Comparison of ENCODE assay signal across 1 cellular context in genomic region chr6:55868910-55869479, GRCh38.
TF ChIP-seq lines count a peak whose summit lies in the region.

No MANE protein-coding gene starts in this region.

TF ChIP-seq in GM12878, 131 proteins besides CTCF, POLR2A, EP300 and RAD21 (continued from another document):
- TF ChIP-seq ZNF592 (IDR thresholded peaks at IDR 0.05) (peak; percentile 41; the same call in 1 of the 2 replicates), ZBED1 (IDR thresholded peaks at IDR 0.05; ENCODE audit: borderline replicate concordance) (peak; percentile 83; the same call in 1 of the 2 replicates), IKZF1 (conservative IDR thresholded peaks at IDR 0.05) (peak; percentile 94), ETV6 (conservative IDR thresholded peaks at IDR 0.05 in 1 of 2, IDR thresholded peaks at IDR 0.05 in 1 of 2; ENCODE audit: borderline replicate concordance in 1 of 2, low read depth in 1 of 2) (peak in 1 of 2 experiments; percentile 80; a peak in 2 of 4 replicates), ZNF217 (IDR thresholded peaks at IDR 0.05) (peak; percentile 32; the same call in 1 of the 2 replicates), RBBP5 (conservative IDR thresholded peaks at IDR 0.05) (no peak), CUX1 (IDR thresholded peaks at IDR 0.05; ENCODE audit: insufficient replicate concordance, low read depth, low read length) (peak; percentile 48), ZZZ3 (IDR thresholded peaks at IDR 0.05; ENCODE audit: control insufficient read depth, insufficient read length, low read depth) (no peak), SP1 (IDR thresholded peaks at IDR 0.05; ENCODE audit: low read depth, low read length) (peak; percentile 42)
- TF ChIP-seq, protein P1, sequence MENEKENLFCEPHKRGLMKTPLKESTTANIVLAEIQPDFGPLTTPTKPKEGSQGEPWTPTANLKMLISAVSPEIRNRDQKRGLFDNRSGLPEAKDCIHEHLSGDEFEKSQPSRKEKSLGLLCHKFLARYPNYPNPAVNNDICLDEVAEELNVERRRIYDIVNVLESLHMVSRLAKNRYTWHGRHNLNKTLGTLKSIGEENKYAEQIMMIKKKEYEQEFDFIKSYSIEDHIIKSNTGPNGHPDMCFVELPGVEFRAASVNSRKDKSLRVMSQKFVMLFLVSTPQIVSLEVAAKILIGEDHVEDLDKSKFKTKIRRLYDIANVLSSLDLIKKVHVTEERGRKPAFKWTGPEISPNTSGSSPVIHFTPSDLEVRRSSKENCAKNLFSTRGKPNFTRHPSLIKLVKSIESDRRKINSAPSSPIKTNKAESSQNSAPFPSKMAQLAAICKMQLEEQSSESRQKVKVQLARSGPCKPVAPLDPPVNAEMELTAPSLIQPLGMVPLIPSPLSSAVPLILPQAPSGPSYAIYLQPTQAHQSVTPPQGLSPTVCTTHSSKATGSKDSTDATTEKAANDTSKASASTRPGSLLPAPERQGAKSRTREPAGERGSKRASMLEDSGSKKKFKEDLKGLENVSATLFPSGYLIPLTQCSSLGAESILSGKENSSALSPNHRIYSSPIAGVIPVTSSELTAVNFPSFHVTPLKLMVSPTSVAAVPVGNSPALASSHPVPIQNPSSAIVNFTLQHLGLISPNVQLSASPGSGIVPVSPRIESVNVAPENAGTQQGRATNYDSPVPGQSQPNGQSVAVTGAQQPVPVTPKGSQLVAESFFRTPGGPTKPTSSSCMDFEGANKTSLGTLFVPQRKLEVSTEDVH (IDR thresholded peaks at IDR 0.05; ENCODE audit: low read depth, partially characterized antibody): peak; percentile 16
